ENCODE assay signal across 9 cellular contexts in the genomic region with DNA sequence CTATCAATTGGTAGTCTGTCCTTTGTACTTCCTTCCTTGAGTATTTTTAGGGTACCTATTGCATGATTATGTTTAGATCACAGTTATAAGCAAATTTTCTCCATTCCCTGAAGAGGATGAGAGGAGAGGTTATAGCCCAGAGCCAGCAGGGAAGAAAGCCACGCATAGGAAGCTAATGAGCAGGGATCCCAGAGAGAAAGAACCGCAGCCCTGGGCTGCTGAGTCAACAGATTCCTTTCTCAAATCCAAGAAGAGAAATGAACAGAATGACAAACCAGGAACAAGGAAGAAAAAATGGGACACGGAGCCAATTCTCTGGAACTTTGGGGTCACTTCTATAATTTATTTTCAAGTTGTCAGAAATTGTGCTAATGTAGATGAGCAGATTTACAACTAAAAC.
DNase-seq lines count a peak whose midpoint lies in the region; ATAC-seq, FAIRE-seq and TF ChIP-seq lines count a peak whose summit lies in the region.
"Had no signal": no experiment of that assay in that cellular context is flagged by ENCODE, and none has a peak within 500 bp of the region (broad histone marks: within the 10 kb centered on the region; RNA-seq: fewer than 3 reads in every experiment).

No MANE protein-coding gene starts in this region.

- H4K20me1 ChIP-seq in OCI-LY3 (ENCODE audit: insufficient read depth, low read length) = no peaks in the 10 kb centered on the region

- TF ChIP-seq POLR2A in A549 (IDR thresholded peaks at IDR 0.05; ENCODE audit: low read length) = no peak

- POLR2A ChIA-PET in A549 (lab: Yijun Ruan, JAX) = interaction anchor here (1.5 kb wide), 1 partner anchor 285 kb away, joined by 3 read pairs; no protein-coding TSS in a partner anchor

- TF ChIP-seq CTCF in A549 (IDR thresholded peaks at IDR 0.05) (no peak), OCI-LY3 (IDR thresholded peaks at IDR 0.05; ENCODE audit: low read depth, low read length) (no peak), fibroblast of mammary gland (conservative IDR thresholded peaks at IDR 0.05; ENCODE audit: control insufficient read depth, insufficient read depth, low read depth, low read length) (no peak), nephron (IDR thresholded peaks at IDR 0.05; ENCODE audit: unreplicated experiment in 3 of 3) (no peak), natural killer cell (IDR thresholded peaks at IDR 0.05) (no peak)

- ATAC-seq in A549 = no peak
- no peak for ATAC-seq in HG03520 (IDR thresholded peaks at IDR 0.05; ENCODE audit: unreplicated experiment)
- no peak for ATAC-seq in natural killer cell

- no peaks in the 10 kb centered on the region for H3K36me3 ChIP-seq in OCI-LY3 (replicated peaks; ENCODE audit: low read depth, low read length)

- H3K27ac Mint-ChIP-seq in nephron (peak overlapping the region; percentile 21 to 77 (median 25)), natural killer cell (no peak overlapping the region)

- TF ChIP-seq EP300 in A549 (IDR thresholded peaks at IDR 0.05) = no peak

- H3K27ac ChIP-seq in A549 (no peak overlapping the region), OCI-LY3 (ENCODE audit: low read length) (no peak overlapping the region)

- no peaks in the 10 kb centered on the region for H3K27me3 ChIP-seq in OCI-LY3 (ENCODE audit: low read depth, low read length)

- no peaks in the 10 kb centered on the region for H3K79me2 ChIP-seq in OCI-LY3 (ENCODE audit: low read length)

- no peaks in the 10 kb centered on the region for H3K27me3 Mint-ChIP-seq in nephron (ENCODE audit: low read depth)
- no peaks in the 10 kb centered on the region for H3K27me3 Mint-ChIP-seq in natural killer cell (ENCODE audit: low read depth in 2 of 2)

- intact Hi-C loops in natural killer cell (cut with micrococcal nuclease) = loop anchor here (2.0 kb wide), 4 partner anchors 200 to 1098 kb away; no protein-coding TSS in a partner anchor

- WGBS in A549 (ENCODE audit: missing lambda C conversion rate) = 84% methylated on average over 3 of the region's 3 CpGs

- H3K4me3 Mint-ChIP-seq in nephron = peak overlapping the region in 1 of 3 experiments; percentile 6
- H3K4me3 Mint-ChIP-seq in natural killer cell = no peak overlapping the region

- TF ChIP-seq RAD21 in A549 (conservative IDR thresholded peaks at IDR 0.05 in 1 of 2, IDR thresholded peaks at IDR 0.05 in 1 of 2) = no peak

- 0 out of 2 replicates have a peak overlapping the region, but pooled peaks have one; percentile 49 for H2AFZ ChIP-seq in OCI-LY3 (ENCODE audit: low read depth, low read length)

- H3K4me3 ChIP-seq in A549 (no peak overlapping the region), OCI-LY3 (ENCODE audit: low read length) (peak overlapping the region; percentile 34; the same call in 1 of the 2 replicates), fibroblast of mammary gland (ENCODE audit: control insufficient read depth, low read depth, low read length) (no peak overlapping the region)

- no peak overlapping the region for H3K9ac ChIP-seq in OCI-LY3 (ENCODE audit: low read length)

- H3K36me3 Mint-ChIP-seq in nephron (ENCODE audit: low read depth) (peaks cover 30% of the 10 kb centered on the region), natural killer cell (peaks cover 9% of the 10 kb centered on the region)

- no peak overlapping the region for H3K4me2 ChIP-seq in A549
- H3K4me2 ChIP-seq in OCI-LY3 (ENCODE audit: low read length) = peak overlapping the region; percentile 47

- FAIRE-seq in A549 (lab: Jason Lieb, UNC) = no peak
- FAIRE-seq: frontal cortex had no signal

- H3K4me1 Mint-ChIP-seq in nephron (peaks cover 5% of the 10 kb centered on the region), natural killer cell (peaks cover 6 to 9% of the 10 kb centered on the region in 2 donors)

- DNase-seq in A549 (ENCODE audit: low read depth in 1 of 2, low spot score in 1 of 2) (no peak), fibroblast of mammary gland (ENCODE audit: low read depth) (peak; percentile 29), natural killer cell (no peak), epidermal melanocyte (ENCODE audit: insufficient read length, low spot score) (no peak)
- no peak for DNase-seq in stimulated activated CD4-positive, alpha-beta T cell treated with anti-CD3 and anti-CD28 coated beads, Interleukin-4, amount 100 ng/mL, for 1 hour

- H3K4me1 ChIP-seq in A549 (no peaks in the 10 kb centered on the region), OCI-LY3 (ENCODE audit: low read length) (peaks cover 41% of the 10 kb centered on the region)

- H3K9me3 Mint-ChIP-seq in nephron = no peaks in the 10 kb centered on the region
- H3K9me3 Mint-ChIP-seq in natural killer cell = no peaks in the 10 kb centered on the region

- H3K9me3 ChIP-seq in A549 (no peaks in the 10 kb centered on the region), OCI-LY3 (ENCODE audit: insufficient read depth, low read length) (no peaks in the 10 kb centered on the region)

- CTCF ChIA-PET in A549 (lab: Yijun Ruan, JAX) = interaction anchor here (0.6 to 2.6 kb wide), 15 partner anchors 9 to 1126 kb away, joined by 3 to 19 read pairs (median 5); no protein-coding TSS in a partner anchor

TF ChIP-seq in A549, 52 proteins besides CTCF, POLR2A, EP300 and RAD21:
- TF ChIP-seq TFCP2L1 (CRISPR knock-in tag; IDR thresholded peaks at IDR 0.05) (no peak), MAFK (IDR thresholded peaks at IDR 0.05; ENCODE audit: partially characterized antibody) (peak; percentile 56)

Comparison
In these comparisons a context has a peak if more than half of its experiments do, and no peak if none do; other contexts are left out.
1. H3K27ac Mint-ChIP-seq: peak in nephron (3 of 3); none in natural killer cell (0 of 2).